20 cellular contexts compared by ENCODE assay signal in genomic region chr4:54290980-54291379, GRCh38.
"Had no signal": no experiment of that assay in that cellular context is flagged by ENCODE, and none has a peak within 500 bp of the region (broad histone marks: within the 10 kb centered on the region; RNA-seq: fewer than 3 reads in every experiment).

No MANE protein-coding gene starts in this region.

- H3K36me3 ChIP-seq: gastrocnemius medialis, left lung had no signal

- H3K27me3 ChIP-seq: esophagus squamous epithelium, gastrocnemius medialis, heart right ventricle, left lung had no signal

- H3K27ac ChIP-seq: coronary artery, dorsolateral prefrontal cortex, esophagus squamous epithelium, gastrocnemius medialis, heart right ventricle, left lung, lower lobe of right lung had no signal

- H3K4me3 ChIP-seq: coronary artery, dorsolateral prefrontal cortex, esophagus squamous epithelium, gastrocnemius medialis, heart right ventricle, left lung, lower lobe of right lung had no signal

- DNase-seq: dermis blood vessel endothelial cell; dorsolateral prefrontal cortex; effector CD4-positive, alpha-beta T cell; effector memory CD4-positive, alpha-beta T cell; esophagus squamous epithelium; foreskin fibroblast; foreskin melanocyte; gastrocnemius medialis; glutamatergic neuron; head of caudate nucleus; heart right ventricle; hippocampal formation; left cardiac atrium; left lung; left ventricle myocardium superior; lower lobe of right lung; mesendoderm; midbrain; naive thymus-derived CD4-positive, alpha-beta T cell had no signal

- H3K4me3 Mint-ChIP-seq: naive thymus-derived CD4-positive, alpha-beta T cell had no signal

- H3K27ac Mint-ChIP-seq: naive thymus-derived CD4-positive, alpha-beta T cell had no signal

- H3K4me1 ChIP-seq: esophagus squamous epithelium, left lung, lower lobe of right lung had no signal

- ATAC-seq: gastrocnemius medialis; left cardiac atrium; left lung; left ventricle myocardium superior; lower lobe of right lung; naive thymus-derived CD4-positive, alpha-beta T cell had no signal

- H3K9me3 ChIP-seq: esophagus squamous epithelium, gastrocnemius medialis, heart right ventricle, left lung, lower lobe of right lung had no signal
